Comparison of ENCODE assay signal across 33 cellular contexts in genomic region chr19:14968247-14968646, GRCh38. TPM values are rescaled to one million over a fixed set of nuclear protein-coding genes. Genes with fewer than 3 reads are reported as not detected.
"Had no signal": no experiment of that assay in that cellular context is flagged by ENCODE, and none has a peak within 500 bp of the region (broad histone marks: within the 10 kb centered on the region; RNA-seq: fewer than 3 reads in every experiment).

No MANE protein-coding gene starts in this region.

- H3K27me3 ChIP-seq: testis, thyroid gland, tibial nerve, transverse colon, upper lobe of left lung, upper lobe of right lung, uterus, vagina had no signal

- H3K36me3 ChIP-seq: stomach, suprapubic skin, thoracic aorta, thyroid gland, tibial artery, tibial nerve, transverse colon, upper lobe of left lung, upper lobe of right lung, uterus, vagina had no signal

- H3K9me3 ChIP-seq: suprapubic skin, testis, thoracic aorta, thyroid gland, tibial artery, transverse colon, upper lobe of left lung, upper lobe of right lung, uterus, vagina had no signal

- H3K27ac Mint-ChIP-seq: stimulated activated effector memory CD8-positive, alpha-beta T cell treated with anti-CD3 and anti-CD28 coated beads, Interleukin-12 subunit alpha, Interleukin-12 subunit beta, amount 100 ng/mL, for 72 hours; stimulated activated memory B cell treated with anti-CD40 and anti-IgM and Interleukin-4, amounts not matched to agents 10 μg/mL and 1 μg/mL and 100 μg/mL, for 72 hours; stimulated activated naive B cell treated with anti-CD40 and anti-IgM and Interleukin-4, amounts not matched to agents 10 μg/mL and 1 μg/mL and 100 μg/mL, for 72 hours; stimulated activated naive CD8-positive, alpha-beta T cell treated with anti-CD3 and anti-CD28 coated beads, Interleukin-15, Interleukin-2, amounts not matched to agents 100 ng/mL and 50 ng/mL, for 24 hours; type B pancreatic cell had no signal

- DNase-seq: stimulated activated CD4-positive, alpha-beta T cell treated with anti-CD3 and anti-CD28 coated beads, Interleukin-2, amount 100 ng/mL, for 48 hours; stimulated activated CD4-positive, alpha-beta T cell treated with anti-CD3 and anti-CD28 coated beads, Interleukin-4, amount 100 ng/mL, for 1 hour; stimulated activated CD4-positive, alpha-beta T cell treated with anti-CD3 and anti-CD28 coated beads, Interleukin-4, amount 100 ng/mL, for 24 hours; stimulated activated CD4-positive, alpha-beta T cell treated with anti-CD3 and anti-CD28 coated beads, Interleukin-4, amount 100 ng/mL, for 4 hours; stimulated activated CD8-positive, alpha-beta memory T cell treated with anti-CD3 and anti-CD28 coated beads, Interleukin-4, amount 100 ng/mL, for 48 hours; stimulated activated naive B cell treated with anti-CD40 and anti-IgM and Interleukin-4, amounts not matched to agents 10 μg/mL and 1 μg/mL and 100 μg/mL, for 72 hours; stimulated activated naive CD4-positive, alpha-beta T cell; stimulated activated naive CD4-positive, alpha-beta T cell treated with Interleukin-2 at 50 U/mL for 16 hours; stimulated activated naive CD8-positive, alpha-beta T cell treated with anti-CD3 and anti-CD28 coated beads, Interleukin-15, amount 100 ng/mL, for 72 hours; stimulated activated naive CD8-positive, alpha-beta T cell treated with anti-CD3 and anti-CD28 coated beads, Interleukin-15, Interleukin-2, amounts not matched to agents 100 U/mL and 50 U/mL, for 24 hours; stomach; substantia nigra; thyroid gland; tibial artery; transverse colon; trophoblast cell; upper lobe of left lung; upper lobe of right lung; uterus had no signal

- H3K27me3 Mint-ChIP-seq: type B pancreatic cell had no signal

- H3K4me3 ChIP-seq: stomach, suprapubic skin, testis, thoracic aorta, thyroid gland, tibial artery, tibial nerve, transverse colon, upper lobe of left lung, upper lobe of right lung, uterus, vagina had no signal

- H3K27ac ChIP-seq: stomach, suprapubic skin, testis, thoracic aorta, thyroid gland, tibial artery, tibial nerve, transverse colon, upper lobe of left lung, upper lobe of right lung, uterus, vagina had no signal

- H3K36me3 Mint-ChIP-seq: stimulated activated effector memory CD8-positive, alpha-beta T cell treated with anti-CD3 and anti-CD28 coated beads, Interleukin-12 subunit alpha, Interleukin-12 subunit beta, amount 100 ng/mL, for 72 hours; stimulated activated memory B cell treated with anti-CD40 and anti-IgM and Interleukin-4, amounts not matched to agents 10 μg/mL and 1 μg/mL and 100 μg/mL, for 72 hours had no signal

- H3K4me3 Mint-ChIP-seq: stimulated activated effector memory CD8-positive, alpha-beta T cell treated with anti-CD3 and anti-CD28 coated beads, Interleukin-12 subunit alpha, Interleukin-12 subunit beta, amount 100 ng/mL, for 72 hours; stimulated activated memory B cell treated with anti-CD40 and anti-IgM and Interleukin-4, amounts not matched to agents 10 μg/mL and 1 μg/mL and 100 μg/mL, for 72 hours; stimulated activated naive B cell treated with anti-CD40 and anti-IgM and Interleukin-4, amounts not matched to agents 10 μg/mL and 1 μg/mL and 100 μg/mL, for 72 hours; stimulated activated naive CD8-positive, alpha-beta T cell treated with anti-CD3 and anti-CD28 coated beads, Interleukin-15, amount 100 ng/mL, for 72 hours; stimulated activated naive CD8-positive, alpha-beta T cell treated with anti-CD3 and anti-CD28 coated beads, Interleukin-15, Interleukin-2, amounts not matched to agents 100 ng/mL and 50 ng/mL, for 24 hours; type B pancreatic cell had no signal

- ATAC-seq: stimulated activated effector memory CD8-positive, alpha-beta T cell treated with anti-CD3 and anti-CD28 coated beads, Interleukin-12 subunit alpha, Interleukin-12 subunit beta, amount 100 ng/mL, for 72 hours; stimulated activated memory B cell treated with anti-CD40 and anti-IgM and Interleukin-4, amounts not matched to agents 10 μg/mL and 1 μg/mL and 100 μg/mL, for 72 hours; stimulated activated naive B cell treated with anti-CD40 and anti-IgM and Interleukin-4, amounts not matched to agents 10 μg/mL and 1 μg/mL and 100 μg/mL, for 72 hours; stimulated activated naive CD8-positive, alpha-beta T cell treated with anti-CD3 and anti-CD28 coated beads, Interleukin-15, amount 100 ng/mL, for 72 hours; stimulated activated naive CD8-positive, alpha-beta T cell treated with anti-CD3 and anti-CD28 coated beads, Interleukin-15, Interleukin-2, amounts not matched to agents 100 U/mL and 50 U/mL, for 24 hours; upper lobe of right lung had no signal

- H3K9me3 Mint-ChIP-seq: stimulated activated effector memory CD8-positive, alpha-beta T cell treated with anti-CD3 and anti-CD28 coated beads, Interleukin-12 subunit alpha, Interleukin-12 subunit beta, amount 100 ng/mL, for 72 hours; stimulated activated naive CD8-positive, alpha-beta T cell treated with anti-CD3 and anti-CD28 coated beads, Interleukin-15, amount 100 ng/mL, for 72 hours; stimulated activated naive CD8-positive, alpha-beta T cell treated with anti-CD3 and anti-CD28 coated beads, Interleukin-15, Interleukin-2, amounts not matched to agents 100 ng/mL and 50 ng/mL, for 24 hours; type B pancreatic cell had no signal

- H3K4me1 ChIP-seq: stomach, suprapubic skin, thyroid gland, tibial artery, tibial nerve, transverse colon, upper lobe of left lung, upper lobe of right lung, uterus, vagina had no signal

- H3K4me1 Mint-ChIP-seq: stimulated activated effector memory CD8-positive, alpha-beta T cell treated with anti-CD3 and anti-CD28 coated beads, Interleukin-12 subunit alpha, Interleukin-12 subunit beta, amount 100 ng/mL, for 72 hours; stimulated activated memory B cell treated with anti-CD40 and anti-IgM and Interleukin-4, amounts not matched to agents 10 μg/mL and 1 μg/mL and 100 μg/mL, for 72 hours; stimulated activated naive B cell treated with anti-CD40 and anti-IgM and Interleukin-4, amounts not matched to agents 10 μg/mL and 1 μg/mL and 100 μg/mL, for 72 hours; stimulated activated naive CD8-positive, alpha-beta T cell treated with anti-CD3 and anti-CD28 coated beads, Interleukin-15, amount 100 ng/mL, for 72 hours had no signal

RNA-seq across cellular contexts. Expression of gene SLC1A6, which starts 11.4 kb away (rescaled TPM):
- total RNA-seq: subcutaneous adipose tissue, thoracic aorta, tibial nerve, transverse colon, upper lobe of left lung, upper lobe of right lung, urinary bladder, vagina had no signal
- polyA plus RNA-seq: stomach, urinary bladder had no signal

RNA-seq across cellular contexts. Expression of gene OR7C2, which starts 27.0 kb away (rescaled TPM):
- total RNA-seq: stomach, subcutaneous adipose tissue, suprapubic skin, temporal lobe, testis, thoracic aorta, thyroid gland, tibial nerve, transverse colon, upper lobe of left lung, upper lobe of right lung, ureter, urinary bladder, uterus, vagina had no signal
- polyA plus RNA-seq: stomach, thymus, urinary bladder had no signal
